In genomic region chr3:51966016-51966415, GRCh38 we compare ENCODE assay signal across 11 cellular contexts. TPM values are rescaled to one million over a fixed set of nuclear protein-coding genes. Genes with fewer than 3 reads are reported as not detected.
DNase-seq lines count a peak whose midpoint lies in the region; ATAC-seq and TF ChIP-seq lines count a peak whose summit lies in the region.
"Had no signal": no experiment of that assay in that cellular context is flagged by ENCODE, and none has a peak within 500 bp of the region (broad histone marks: within the 10 kb centered on the region; RNA-seq: fewer than 3 reads in every experiment).

No MANE protein-coding gene starts in this region.

- H3K36me3 Mint-ChIP-seq in activated CD8-positive, alpha-beta T cell treated with anti-CD3 and anti-CD28 coated beads for 36 hours (ENCODE audit: low read depth), result no peaks in the 10 kb centered on the region
- no peaks in the 10 kb centered on the region for H3K36me3 Mint-ChIP-seq in activated CD8-positive, alpha-beta T cell treated with anti-CD3 and anti-CD28 coated beads, Interleukin-2, amount 10 ng/mL, durations not matched to agents 7 days and 5 days (ENCODE audit: low read depth)
- no peaks in the 10 kb centered on the region for H3K36me3 Mint-ChIP-seq in memory B cell

- no peaks in the 10 kb centered on the region for H3K9me3 Mint-ChIP-seq in activated CD8-positive, alpha-beta T cell treated with anti-CD3 and anti-CD28 coated beads for 36 hours
- no peaks in the 10 kb centered on the region for H3K9me3 Mint-ChIP-seq in activated CD8-positive, alpha-beta T cell treated with anti-CD3 and anti-CD28 coated beads, Interleukin-2, amount 10 ng/mL, durations not matched to agents 7 days and 5 days (ENCODE audit: insufficient read depth)
- no peaks in the 10 kb centered on the region for H3K9me3 Mint-ChIP-seq in memory B cell

- no peaks in the 10 kb centered on the region for H3K27me3 Mint-ChIP-seq in activated CD8-positive, alpha-beta T cell treated with anti-CD3 and anti-CD28 coated beads for 36 hours
- peaks cover 12% of the 10 kb centered on the region for H3K27me3 Mint-ChIP-seq in activated CD8-positive, alpha-beta T cell treated with anti-CD3 and anti-CD28 coated beads, Interleukin-2, amount 10 ng/mL, durations not matched to agents 7 days and 5 days (ENCODE audit: low read depth)
- no peaks in the 10 kb centered on the region for H3K27me3 Mint-ChIP-seq in memory B cell

- peaks cover 0 to 2% of the 10 kb centered on the region in 2 donors for H3K36me3 ChIP-seq in stomach smooth muscle (ENCODE audit: control insufficient read depth in 2 of 2, insufficient read depth in 2 of 2, low read length in 2 of 2)
- H3K36me3 ChIP-seq: cardiac muscle cell had no signal

- POLR2A ChIA-PET in activated CD8-positive, alpha-beta T cell treated with anti-CD3 and anti-CD28 coated beads for 36 hours (lab: Charles Lee), result interaction anchor here (1.0 to 2.0 kb wide), 5 partner anchors 10 to 29 kb away, joined by 3 to 6 read pairs (median 4); partner anchors contain the start of genes GPR62, PARP3 and RRP9
- POLR2A ChIA-PET in activated CD8-positive, alpha-beta T cell treated with anti-CD3 and anti-CD28 coated beads, Interleukin-2, amount 10 ng/mL, durations not matched to agents 7 days and 5 days (lab: Charles Lee), result interaction anchor here (0.9 to 1.1 kb wide), 2 partner anchors 24 to 30 kb away, joined by 3 read pairs; partner anchors contain the start of genes PARP3 and RPL29

- DNase-seq in activated CD8-positive, alpha-beta T cell treated with anti-CD3 and anti-CD28 coated beads for 36 hours, result no peak
- DNase-seq in activated CD8-positive, alpha-beta T cell treated with anti-CD3 and anti-CD28 coated beads, Interleukin-2, amount 10 ng/mL, durations not matched to agents 7 days and 5 days, result no peak
- DNase-seq in anterior cingulate cortex (lab: John Stamatoyannopoulos, UW) (peak in 51 of 58 donors; percentile 8 to 89 (median 63)), memory B cell (ENCODE audit: low spot score in 2 of 2) (no peak), retina (no peak), DMS153 (lab: John Stamatoyannopoulos, UW) (no peak)
- DNase-seq: kidney glomerular epithelial cell, T1000 had no signal

- H3K27ac ChIP-seq in stomach smooth muscle (ENCODE audit: low read length), result no peak overlapping the region
- H3K27ac ChIP-seq: cardiac muscle cell had no signal

- H3K9ac ChIP-seq in stomach smooth muscle (ENCODE audit: low read length in 2 of 2), result no peak overlapping the region

- no peak for TF ChIP-seq CTCF in activated CD8-positive, alpha-beta T cell treated with anti-CD3 and anti-CD28 coated beads for 36 hours (IDR thresholded peaks at IDR 0.05)

- H3K9me3 ChIP-seq in stomach smooth muscle (ENCODE audit: control insufficient read depth in 2 of 2, low read length in 2 of 2), result no peaks in the 10 kb centered on the region

- no peak overlapping the region for H3K27ac Mint-ChIP-seq in activated CD8-positive, alpha-beta T cell treated with anti-CD3 and anti-CD28 coated beads for 36 hours
- no peak overlapping the region for H3K27ac Mint-ChIP-seq in activated CD8-positive, alpha-beta T cell treated with anti-CD3 and anti-CD28 coated beads, Interleukin-2, amount 10 ng/mL, durations not matched to agents 7 days and 5 days
- H3K27ac Mint-ChIP-seq in memory B cell, result peak overlapping the region; percentile 50

- peaks cover 37% of the 10 kb centered on the region for H3K4me1 ChIP-seq in stomach smooth muscle (ENCODE audit: control insufficient read depth, insufficient read depth, low read length)

- ATAC-seq in activated CD8-positive, alpha-beta T cell treated with anti-CD3 and anti-CD28 coated beads for 36 hours, result no peak
- no peak for ATAC-seq in activated CD8-positive, alpha-beta T cell treated with anti-CD3 and anti-CD28 coated beads, Interleukin-2, amount 10 ng/mL, durations not matched to agents 7 days and 5 days
- ATAC-seq in memory B cell (ENCODE audit: low read depth) (no peak), GM18907 (IDR thresholded peaks at IDR 0.05; ENCODE audit: unreplicated experiment) (no peak)

- H3K4me1 Mint-ChIP-seq in activated CD8-positive, alpha-beta T cell treated with anti-CD3 and anti-CD28 coated beads for 36 hours (ENCODE audit: low read depth), result peaks cover 9% of the 10 kb centered on the region
- peaks cover 12% of the 10 kb centered on the region for H3K4me1 Mint-ChIP-seq in activated CD8-positive, alpha-beta T cell treated with anti-CD3 and anti-CD28 coated beads, Interleukin-2, amount 10 ng/mL, durations not matched to agents 7 days and 5 days (ENCODE audit: low read depth)
- H3K4me1 Mint-ChIP-seq in memory B cell, result peaks cover 22% of the 10 kb centered on the region

- CTCF ChIA-PET in activated CD8-positive, alpha-beta T cell treated with anti-CD3 and anti-CD28 coated beads for 36 hours (lab: Charles Lee), result interaction anchor here (1.0 to 3.3 kb wide), 5 partner anchors 8 to 25 kb away, joined by 4 to 14 read pairs (median 6); partner anchors contain the start of genes ABHD14B, PARP3 and RRP9
- CTCF ChIA-PET in activated CD8-positive, alpha-beta T cell treated with anti-CD3 and anti-CD28 coated beads, Interleukin-2, amount 10 ng/mL, durations not matched to agents 7 days and 5 days (lab: Charles Lee), result interaction anchor here (1.6 to 6.3 kb wide), 2 partner anchors 8 to 24 kb away, joined by 4 to 35 read pairs; partner anchors contain the start of genes ABHD14A, ABHD14B and RRP9

- no peaks in the 10 kb centered on the region for H3K27me3 ChIP-seq in stomach smooth muscle (ENCODE audit: control insufficient read depth in 1 of 2, insufficient read depth in 2 of 2, low read length in 2 of 2)
- H3K27me3 ChIP-seq: cardiac muscle cell had no signal

- peak overlapping the region; percentile 24 for H3K4me3 Mint-ChIP-seq in activated CD8-positive, alpha-beta T cell treated with anti-CD3 and anti-CD28 coated beads for 36 hours
- no peak overlapping the region for H3K4me3 Mint-ChIP-seq in activated CD8-positive, alpha-beta T cell treated with anti-CD3 and anti-CD28 coated beads, Interleukin-2, amount 10 ng/mL, durations not matched to agents 7 days and 5 days
- peak overlapping the region; percentile 86 for H3K4me3 Mint-ChIP-seq in memory B cell

- intact Hi-C loops in activated CD8-positive, alpha-beta T cell treated with anti-CD3 and anti-CD28 coated beads for 36 hours (cut with micrococcal nuclease), result no loop called here

- peak overlapping the region; percentile 84 to 93 for H3K4me3 ChIP-seq in stomach smooth muscle (ENCODE audit: low read length in 2 of 2)

RNA-seq across cellular contexts. Expression of gene PCBP4, which starts 1.2 kb away (rescaled TPM):
- 1 to 10 TPM; 8.4 to 9.6 TPM for total RNA-seq in activated CD8-positive, alpha-beta T cell treated with anti-CD3 and anti-CD28 coated beads for 36 hours
- 10 to 100 TPM; 12.7 to 16.1 TPM for total RNA-seq in activated CD8-positive, alpha-beta T cell treated with anti-CD3 and anti-CD28 coated beads, Interleukin-2, amount 10 ng/mL, durations not matched to agents 7 days and 5 days

RNA-seq across cellular contexts. Expression of gene ABHD14B, which starts 7.8 kb away (rescaled TPM):
- 10 to 100 TPM; 70.7 to 73.6 TPM for total RNA-seq in activated CD8-positive, alpha-beta T cell treated with anti-CD3 and anti-CD28 coated beads for 36 hours
- 10 to 100 TPM; 31.4 to 38.0 TPM for total RNA-seq in activated CD8-positive, alpha-beta T cell treated with anti-CD3 and anti-CD28 coated beads, Interleukin-2, amount 10 ng/mL, durations not matched to agents 7 days and 5 days

RNA-seq across cellular contexts. Expression of gene ABHD14A, which starts 8.8 kb away (rescaled TPM):
- total RNA-seq in activated CD8-positive, alpha-beta T cell treated with anti-CD3 and anti-CD28 coated beads for 36 hours, result 1 to 10 TPM; 8.9 to 9.5 TPM
- total RNA-seq in activated CD8-positive, alpha-beta T cell treated with anti-CD3 and anti-CD28 coated beads, Interleukin-2, amount 10 ng/mL, durations not matched to agents 7 days and 5 days, result 10 to 100 TPM; 10.5 to 11.7 TPM

RNA-seq across cellular contexts. Expression of gene GPR62, which starts 10.8 kb away (rescaled TPM):
- total RNA-seq in activated CD8-positive, alpha-beta T cell treated with anti-CD3 and anti-CD28 coated beads for 36 hours, result not detected
- total RNA-seq in activated CD8-positive, alpha-beta T cell treated with anti-CD3 and anti-CD28 coated beads, Interleukin-2, amount 10 ng/mL, durations not matched to agents 7 days and 5 days, result not detected

RNA-seq across cellular contexts. Expression of gene ACY1, which starts 17.3 kb away (rescaled TPM):
- 10 to 100 TPM; 61.8 to 64.5 TPM for total RNA-seq in activated CD8-positive, alpha-beta T cell treated with anti-CD3 and anti-CD28 coated beads for 36 hours
- total RNA-seq in activated CD8-positive, alpha-beta T cell treated with anti-CD3 and anti-CD28 coated beads, Interleukin-2, amount 10 ng/mL, durations not matched to agents 7 days and 5 days, result 10 to 100 TPM; 17.4 to 21.2 TPM

Comparison
In these comparisons a context has a peak if more than half of its experiments do, and no peak if none do; other contexts are left out.
1. DNase-seq: peak in anterior cingulate cortex (51 of 58); none in activated CD8-positive, alpha-beta T cell treated with anti-CD3 and anti-CD28 coated beads for 36 hours (single experiment), activated CD8-positive, alpha-beta T cell treated with anti-CD3 and anti-CD28 coated beads, Interleukin-2, amount 10 ng/mL, durations not matched to agents 7 days and 5 days (single experiment), memory B cell (0 of 2), retina (single experiment) and DMS153 (single experiment).